27 cellular contexts compared by ENCODE assay signal in the genomic region with DNA sequence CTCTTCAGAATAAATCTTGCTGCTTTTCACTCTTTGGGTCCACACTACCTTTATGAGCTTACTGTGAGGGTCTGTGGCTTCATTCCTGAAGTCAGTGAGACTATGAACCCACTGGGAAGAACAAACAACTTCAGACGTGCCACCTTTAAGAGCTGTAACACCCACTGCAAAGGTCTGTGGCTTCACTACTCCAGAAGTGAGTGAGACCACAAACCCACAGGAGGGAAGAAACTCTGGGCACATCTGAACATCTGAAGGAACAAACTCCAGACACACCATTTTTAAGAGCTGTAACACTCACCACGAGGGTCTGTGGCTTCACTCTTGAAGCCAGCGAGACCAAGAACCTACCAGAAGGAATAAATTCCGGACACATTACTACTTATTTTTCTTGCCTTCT.
"Had no signal": no experiment of that assay in that cellular context is flagged by ENCODE, and none has a peak within 500 bp of the region (broad histone marks: within the 10 kb centered on the region; RNA-seq: fewer than 3 reads in every experiment).

No MANE protein-coding gene starts in this region.

- H3K9me3 ChIP-seq: suprapubic skin, testis, thoracic aorta, thyroid gland, tibial artery, tibial nerve, transverse colon, upper lobe of left lung, upper lobe of right lung, uterus, vagina had no signal

- H3K4me3 Mint-ChIP-seq: stimulated activated effector memory CD8-positive, alpha-beta T cell treated with anti-CD3 and anti-CD28 coated beads, Interleukin-12 subunit alpha, Interleukin-12 subunit beta, amount 100 ng/mL, for 72 hours; stimulated activated memory B cell treated with anti-CD40 and anti-IgM and Interleukin-4, amounts not matched to agents 10 μg/mL and 1 μg/mL and 100 μg/mL, for 72 hours; stimulated activated naive CD8-positive, alpha-beta T cell treated with anti-CD3 and anti-CD28 coated beads, Interleukin-15, amount 100 ng/mL, for 72 hours; stimulated activated naive CD8-positive, alpha-beta T cell treated with anti-CD3 and anti-CD28 coated beads, Interleukin-15, Interleukin-2, amounts not matched to agents 100 ng/mL and 50 ng/mL, for 24 hours; type B pancreatic cell had no signal

- H3K27ac Mint-ChIP-seq: stimulated activated effector memory CD8-positive, alpha-beta T cell treated with anti-CD3 and anti-CD28 coated beads, Interleukin-12 subunit alpha, Interleukin-12 subunit beta, amount 100 ng/mL, for 72 hours; stimulated activated memory B cell treated with anti-CD40 and anti-IgM and Interleukin-4, amounts not matched to agents 10 μg/mL and 1 μg/mL and 100 μg/mL, for 72 hours; stimulated activated naive CD8-positive, alpha-beta T cell treated with anti-CD3 and anti-CD28 coated beads, Interleukin-15, amount 100 ng/mL, for 72 hours; stimulated activated naive CD8-positive, alpha-beta T cell treated with anti-CD3 and anti-CD28 coated beads, Interleukin-15, Interleukin-2, amounts not matched to agents 100 ng/mL and 50 ng/mL, for 24 hours; type B pancreatic cell had no signal

- H3K27me3 ChIP-seq: stomach, suprapubic skin, testis, thyroid gland, tibial artery, tibial nerve, transverse colon, upper lobe of left lung, upper lobe of right lung, uterus, vagina had no signal

- DNase-seq: stimulated activated CD4-positive, alpha-beta T cell treated with anti-CD3 and anti-CD28 coated beads, Interleukin-2, amount 100 ng/mL, for 48 hours; stimulated activated CD4-positive, alpha-beta T cell treated with anti-CD3 and anti-CD28 coated beads, Interleukin-4, amount 100 ng/mL, for 1 hour; stimulated activated CD4-positive, alpha-beta T cell treated with anti-CD3 and anti-CD28 coated beads, Interleukin-4, amount 100 ng/mL, for 24 hours; stimulated activated CD4-positive, alpha-beta T cell treated with anti-CD3 and anti-CD28 coated beads, Interleukin-4, amount 100 ng/mL, for 4 hours; stimulated activated CD8-positive, alpha-beta memory T cell treated with anti-CD3 and anti-CD28 coated beads, Interleukin-4, amount 100 ng/mL, for 48 hours; stimulated activated naive CD4-positive, alpha-beta T cell; stimulated activated naive CD4-positive, alpha-beta T cell treated with Interleukin-2 at 50 U/mL for 16 hours; stimulated activated naive CD8-positive, alpha-beta T cell treated with anti-CD3 and anti-CD28 coated beads, Interleukin-15, amount 100 ng/mL, for 72 hours; stimulated activated naive CD8-positive, alpha-beta T cell treated with anti-CD3 and anti-CD28 coated beads, Interleukin-15, Interleukin-2, amounts not matched to agents 100 U/mL and 50 U/mL, for 24 hours; stomach; substantia nigra; testis; thyroid gland; tibial artery; transverse colon; trophoblast cell; upper lobe of left lung; upper lobe of right lung; uterus had no signal

- H3K27me3 Mint-ChIP-seq: stimulated activated memory B cell treated with anti-CD40 and anti-IgM and Interleukin-4, amounts not matched to agents 10 μg/mL and 1 μg/mL and 100 μg/mL, for 72 hours; stimulated activated naive CD8-positive, alpha-beta T cell treated with anti-CD3 and anti-CD28 coated beads, Interleukin-15, amount 100 ng/mL, for 72 hours; stimulated activated naive CD8-positive, alpha-beta T cell treated with anti-CD3 and anti-CD28 coated beads, Interleukin-15, Interleukin-2, amounts not matched to agents 100 ng/mL and 50 ng/mL, for 24 hours had no signal

- H3K27ac ChIP-seq: stomach, suprapubic skin, testis, thoracic aorta, thyroid gland, tibial artery, tibial nerve, transverse colon, upper lobe of left lung, upper lobe of right lung, uterus, vagina had no signal

- H3K36me3 ChIP-seq: stomach, suprapubic skin, thoracic aorta, thyroid gland, tibial artery, tibial nerve, transverse colon, upper lobe of left lung, upper lobe of right lung, uterus, vagina had no signal

- ATAC-seq: stimulated activated effector memory CD8-positive, alpha-beta T cell treated with anti-CD3 and anti-CD28 coated beads, Interleukin-12 subunit alpha, Interleukin-12 subunit beta, amount 100 ng/mL, for 72 hours; stimulated activated memory B cell treated with anti-CD40 and anti-IgM and Interleukin-4, amounts not matched to agents 10 μg/mL and 1 μg/mL and 100 μg/mL, for 72 hours; stimulated activated naive CD8-positive, alpha-beta T cell treated with anti-CD3 and anti-CD28 coated beads, Interleukin-15, amount 100 ng/mL, for 72 hours; stimulated activated naive CD8-positive, alpha-beta T cell treated with anti-CD3 and anti-CD28 coated beads, Interleukin-15, Interleukin-2, amounts not matched to agents 100 U/mL and 50 U/mL, for 24 hours; upper lobe of right lung had no signal

- H3K4me1 ChIP-seq: stomach, suprapubic skin, testis, thyroid gland, tibial artery, tibial nerve, transverse colon, upper lobe of left lung, upper lobe of right lung, uterus, vagina had no signal

- H3K4me1 Mint-ChIP-seq: stimulated activated effector memory CD8-positive, alpha-beta T cell treated with anti-CD3 and anti-CD28 coated beads, Interleukin-12 subunit alpha, Interleukin-12 subunit beta, amount 100 ng/mL, for 72 hours; stimulated activated memory B cell treated with anti-CD40 and anti-IgM and Interleukin-4, amounts not matched to agents 10 μg/mL and 1 μg/mL and 100 μg/mL, for 72 hours; stimulated activated naive CD8-positive, alpha-beta T cell treated with anti-CD3 and anti-CD28 coated beads, Interleukin-15, amount 100 ng/mL, for 72 hours had no signal

- H3K9me3 Mint-ChIP-seq: type B pancreatic cell had no signal

- H3K36me3 Mint-ChIP-seq: stimulated activated effector memory CD8-positive, alpha-beta T cell treated with anti-CD3 and anti-CD28 coated beads, Interleukin-12 subunit alpha, Interleukin-12 subunit beta, amount 100 ng/mL, for 72 hours; stimulated activated memory B cell treated with anti-CD40 and anti-IgM and Interleukin-4, amounts not matched to agents 10 μg/mL and 1 μg/mL and 100 μg/mL, for 72 hours; type B pancreatic cell had no signal

- H3K4me3 ChIP-seq: stomach, suprapubic skin, testis, thoracic aorta, thyroid gland, tibial artery, tibial nerve, transverse colon, upper lobe of left lung, upper lobe of right lung, uterus, vagina had no signal
